Comparison of ENCODE assay signal across 24 cellular contexts in genomic region chr1:11576109-11576875, GRCh38.
"Had no signal": no experiment of that assay in that cellular context is flagged by ENCODE, and none has a peak within 500 bp of the region (broad histone marks: within the 10 kb centered on the region; RNA-seq: fewer than 3 reads in every experiment).

No MANE protein-coding gene starts in this region.

- DNase-seq: activated CD4-positive, alpha-beta memory T cell treated with anti-CD3 and anti-CD28 coated beads, Interleukin-2, amount 10 ng/mL, durations not matched to agents 7 days and 5 days; activated CD4-positive, alpha-beta T cell treated with anti-CD3 and anti-CD28 coated beads for 36 hours; activated CD4-positive, alpha-beta T cell treated with anti-CD3 and anti-CD28 coated beads, Interleukin-2, amount 50 U/mL, for 1 hour; activated gamma-delta T cell; activated naive CD4-positive, alpha-beta T cell treated with anti-CD3 and anti-CD28 coated beads for 36 hours; activated T-cell treated with anti-CD3 and anti-CD28 coated beads for 4 hours; activated T-cell treated with anti-CD3 and anti-CD28 coated beads, Interleukin-2, amount 50 U/mL, for 48 hours; anterior cingulate cortex; cerebellar nuclear complex; Kasumi-1; KBM-7; NCI-H1105 treated with DMSO at 0.1 percent for 48 hours; NCI-H1436 treated with DMSO at 0.1 percent for 48 hours; NCI-H1930; NCI-H2171; NCI-H2227 treated with DMSO at 0.1 percent for 48 hours; NCI-H446 treated with DMSO at 0.1 percent for 48 hours; NCI-H524 treated with DMSO at 0.1 percent for 48 hours; NCI-H748 treated with DMSO at 0.1 percent for 48 hours; Peyer's patch; Right ventricle myocardium superior; T-helper 1 cell had no signal

- H3K9me3 Mint-ChIP-seq: activated CD4-positive, alpha-beta memory T cell treated with anti-CD3 and anti-CD28 coated beads, Interleukin-2, amount 10 ng/mL, durations not matched to agents 7 days and 5 days; activated naive CD4-positive, alpha-beta T cell treated with anti-CD3 and anti-CD28 coated beads for 36 hours; activated T-helper 17 cell treated with anti-CD3 and anti-CD28 coated beads, Interleukin-2, amount 50 U/mL, for 72 hours had no signal

- H3K36me3 Mint-ChIP-seq: activated naive CD8-positive, alpha-beta T cell had no signal

- H3K27ac Mint-ChIP-seq: activated CD4-positive, alpha-beta memory T cell treated with anti-CD3 and anti-CD28 coated beads, Interleukin-2, amount 10 ng/mL, durations not matched to agents 7 days and 5 days; activated CD4-positive, alpha-beta T cell treated with anti-CD3 and anti-CD28 coated beads for 36 hours; activated naive CD4-positive, alpha-beta T cell treated with anti-CD3 and anti-CD28 coated beads for 36 hours; activated naive CD8-positive, alpha-beta T cell; activated T-helper 17 cell treated with anti-CD3 and anti-CD28 coated beads, Interleukin-2, amount 50 U/mL, for 72 hours had no signal

- H3K4me1 Mint-ChIP-seq: activated CD4-positive, alpha-beta memory T cell treated with anti-CD3 and anti-CD28 coated beads, Interleukin-2, amount 10 ng/mL, durations not matched to agents 7 days and 5 days; activated CD4-positive, alpha-beta T cell treated with anti-CD3 and anti-CD28 coated beads for 36 hours; activated T-helper 17 cell treated with anti-CD3 and anti-CD28 coated beads, Interleukin-2, amount 50 U/mL, for 72 hours had no signal

- ATAC-seq: activated CD4-positive, alpha-beta T cell treated with anti-CD3 and anti-CD28 coated beads for 36 hours; activated T-helper 17 cell treated with anti-CD3 and anti-CD28 coated beads, Interleukin-2, amount 50 U/mL, for 72 hours had no signal

- H3K4me3 Mint-ChIP-seq: activated CD4-positive, alpha-beta memory T cell treated with anti-CD3 and anti-CD28 coated beads, Interleukin-2, amount 10 ng/mL, durations not matched to agents 7 days and 5 days; activated CD4-positive, alpha-beta T cell treated with anti-CD3 and anti-CD28 coated beads for 36 hours; activated naive CD4-positive, alpha-beta T cell treated with anti-CD3 and anti-CD28 coated beads for 36 hours; activated naive CD8-positive, alpha-beta T cell; activated T-helper 17 cell treated with anti-CD3 and anti-CD28 coated beads, Interleukin-2, amount 50 U/mL, for 72 hours had no signal
